21 cellular contexts compared by ENCODE assay signal in genomic region chr13:37788346-37788745, GRCh38.
"Had no signal": no experiment of that assay in that cellular context is flagged by ENCODE, and none has a peak within 500 bp of the region (broad histone marks: within the 10 kb centered on the region; RNA-seq: fewer than 3 reads in every experiment).

No MANE protein-coding gene starts in this region.

- H3K36me3 Mint-ChIP-seq: naive thymus-derived CD8-positive, alpha-beta T cell; stimulated activated memory B cell treated with anti-CD40 and anti-IgM and Interleukin-4, amounts not matched to agents 10 μg/mL and 1 μg/mL and 100 μg/mL, for 72 hours had no signal

- H3K4me1 ChIP-seq: esophagus muscularis mucosa, spleen, transverse colon had no signal

- H3K27me3 Mint-ChIP-seq: dendritic cell treated with granulocyte-macrophage colony-stimulating factor and Interleukin-4, amounts not matched to agents 40 ng/mL and 50 ng/mL, for 4 days; effector memory CD8-positive, alpha-beta T cell; naive thymus-derived CD8-positive, alpha-beta T cell; stimulated activated memory B cell treated with anti-CD40 and anti-IgM and Interleukin-4, amounts not matched to agents 10 μg/mL and 1 μg/mL and 100 μg/mL, for 72 hours; stimulated activated naive CD8-positive, alpha-beta T cell treated with anti-CD3 and anti-CD28 coated beads, Interleukin-15, Interleukin-2, amounts not matched to agents 100 ng/mL and 50 ng/mL, for 24 hours had no signal

- H3K4me3 Mint-ChIP-seq: dendritic cell treated with granulocyte-macrophage colony-stimulating factor and Interleukin-4, amounts not matched to agents 40 ng/mL and 50 ng/mL, for 4 days; effector memory CD8-positive, alpha-beta T cell; naive thymus-derived CD8-positive, alpha-beta T cell; stimulated activated memory B cell treated with anti-CD40 and anti-IgM and Interleukin-4, amounts not matched to agents 10 μg/mL and 1 μg/mL and 100 μg/mL, for 72 hours; stimulated activated naive CD8-positive, alpha-beta T cell treated with anti-CD3 and anti-CD28 coated beads, Interleukin-15, Interleukin-2, amounts not matched to agents 100 ng/mL and 50 ng/mL, for 24 hours had no signal

- H3K27me3 ChIP-seq: esophagus muscularis mucosa, hepatocyte, neutrophil, spleen, transverse colon had no signal

- H3K4me3 ChIP-seq: esophagus muscularis mucosa, hepatocyte, lung, mucosa of descending colon, spleen, transverse colon had no signal

- H3K27ac ChIP-seq: epithelial cell of prostate, esophagus muscularis mucosa, hepatocyte, neutrophil, spleen, transverse colon had no signal

- H3K9me3 Mint-ChIP-seq: dendritic cell treated with granulocyte-macrophage colony-stimulating factor and Interleukin-4, amounts not matched to agents 40 ng/mL and 50 ng/mL, for 4 days had no signal

- H3K36me3 ChIP-seq: esophagus muscularis mucosa, neutrophil, spleen, transverse colon had no signal

- H3K27ac Mint-ChIP-seq: dendritic cell treated with granulocyte-macrophage colony-stimulating factor and Interleukin-4, amounts not matched to agents 40 ng/mL and 50 ng/mL, for 4 days; effector memory CD8-positive, alpha-beta T cell; naive thymus-derived CD8-positive, alpha-beta T cell; stimulated activated memory B cell treated with anti-CD40 and anti-IgM and Interleukin-4, amounts not matched to agents 10 μg/mL and 1 μg/mL and 100 μg/mL, for 72 hours; stimulated activated naive CD8-positive, alpha-beta T cell treated with anti-CD3 and anti-CD28 coated beads, Interleukin-15, Interleukin-2, amounts not matched to agents 100 ng/mL and 50 ng/mL, for 24 hours had no signal

- H3K9me3 ChIP-seq: esophagus muscularis mucosa, mucosa of descending colon, neutrophil, spleen, transverse colon had no signal

- H3K4me2 ChIP-seq: hepatocyte had no signal

- ATAC-seq: effector memory CD8-positive, alpha-beta T cell; left colon; left ventricle myocardium superior; mucosa of descending colon; naive thymus-derived CD8-positive, alpha-beta T cell; sciatic nerve; stimulated activated memory B cell treated with anti-CD40 and anti-IgM and Interleukin-4, amounts not matched to agents 10 μg/mL and 1 μg/mL and 100 μg/mL, for 72 hours had no signal

- DNase-seq: effector memory CD8-positive, alpha-beta T cell; foreskin melanocyte; head of caudate nucleus; left colon; left ventricle myocardium superior; mucosa of descending colon; naive thymus-derived CD8-positive, alpha-beta T cell; spleen; stimulated activated CD4-positive, alpha-beta T cell treated with anti-CD3 and anti-CD28 coated beads, Interleukin-15, amount 100 ng/mL, for 24 hours; stimulated activated CD4-positive, alpha-beta T cell treated with anti-CD3 and anti-CD28 coated beads, Interleukin-1b, Interleukin-23, amount 100 ng/mL, for 48 hours; stimulated activated CD4-positive, alpha-beta T cell treated with anti-CD3 and anti-CD28 coated beads, Interleukin-4, amount 100 ng/mL, for 24 hours; transverse colon had no signal

- H3K4me1 Mint-ChIP-seq: naive thymus-derived CD8-positive, alpha-beta T cell; stimulated activated memory B cell treated with anti-CD40 and anti-IgM and Interleukin-4, amounts not matched to agents 10 μg/mL and 1 μg/mL and 100 μg/mL, for 72 hours had no signal
